1 cellular context compared by ENCODE assay signal in genomic region chr6:13512900-13513299, GRCh38.
TF ChIP-seq lines count a peak whose summit lies in the region.

No MANE protein-coding gene starts in this region.

TF ChIP-seq in K562, 482 proteins besides CTCF, POLR2A, EP300 and RAD21:
- TF ChIP-seq NFYB (IDR thresholded peaks at IDR 0.05; ENCODE audit: extremely low read depth, insufficient read length) (peak; percentile 50), PRDM10 (IDR thresholded peaks at IDR 0.05; ENCODE audit: partially characterized antibody) (peak; percentile 62), MYNN (IDR thresholded peaks at IDR 0.05) (no peak), MYNN (CRISPR knock-in tag; IDR thresholded peaks at IDR 0.05) (no peak)
